ENCODE assay signal across 14 cellular contexts in genomic region chr10:86524225-86524982, GRCh38. TPM values are rescaled to one million over a fixed set of nuclear protein-coding genes. Genes with fewer than 3 reads are reported as not detected.
DNase-seq lines count a peak whose midpoint lies in the region; ATAC-seq and TF ChIP-seq lines count a peak whose summit lies in the region.
"Had no signal": no experiment of that assay in that cellular context is flagged by ENCODE, and none has a peak within 500 bp of the region (broad histone marks: within the 10 kb centered on the region; RNA-seq: fewer than 3 reads in every experiment).

No MANE protein-coding gene starts in this region.

- H3K27ac Mint-ChIP-seq in activated CD8-positive, alpha-beta T cell treated with anti-CD3 and anti-CD28 coated beads for 36 hours = peak overlapping the region; percentile 14
- no peak overlapping the region for H3K27ac Mint-ChIP-seq in activated CD8-positive, alpha-beta T cell treated with anti-CD3 and anti-CD28 coated beads, Interleukin-2, amount 10 ng/mL, durations not matched to agents 7 days and 5 days
- peak overlapping the region in 3 of 5 experiments; percentile 37 to 76 (median 61) for H3K27ac Mint-ChIP-seq in brain

- H3K36me3 ChIP-seq in gastrocnemius medialis (no peaks in the 10 kb centered on the region), HAP-1 (replicated peaks) (peaks cover 4% of the 10 kb centered on the region; the same call in 1 of the 2 replicates)
- H3K36me3 ChIP-seq: stomach had no signal

- peak overlapping the region in 3 of 4 donors; percentile 94 to 98 (median 95) for H3K27ac ChIP-seq in gastrocnemius medialis
- H3K27ac ChIP-seq: stomach had no signal

- in situ Hi-C loops in gastrocnemius medialis (cut with MboI; ENCODE audit: low sequenced_read_pairs in 4 of 4) = loop anchor here in 1 of 4 donors (10.0 kb wide), 1 partner anchor 150 kb away; no protein-coding TSS in a partner anchor
- in situ Hi-C loops in HAP-1 (cut with MboI; ENCODE audit: low sequenced_read_pairs) = no loop called here

- no peaks in the 10 kb centered on the region for H3K9me3 ChIP-seq in gastrocnemius medialis
- no peaks in the 10 kb centered on the region for H3K9me3 ChIP-seq in HAP-1
- H3K9me3 ChIP-seq: stomach had no signal

- intact Hi-C loops in activated CD8-positive, alpha-beta T cell treated with anti-CD3 and anti-CD28 coated beads for 36 hours (cut with micrococcal nuclease) = loop anchor here (5.0 kb wide), 1 partner anchor 122 kb away; no protein-coding TSS in a partner anchor
- intact Hi-C loops in gastrocnemius medialis (cut with DNase I; ENCODE audit: low total_unique reads) = loop anchor here (5.0 kb wide), 1 partner anchor 153 kb away; no protein-coding TSS in a partner anchor

- POLR2A ChIA-PET in activated CD8-positive, alpha-beta T cell treated with anti-CD3 and anti-CD28 coated beads for 36 hours (lab: Charles Lee) = interaction anchor here (0.8 kb wide), 1 partner anchor 10 kb away, joined by 4 read pairs; no protein-coding TSS in a partner anchor
- POLR2A ChIA-PET in activated CD8-positive, alpha-beta T cell treated with anti-CD3 and anti-CD28 coated beads, Interleukin-2, amount 10 ng/mL, durations not matched to agents 7 days and 5 days (lab: Charles Lee) = interaction anchor here (0.7 to 1.1 kb wide), 3 partner anchors 11 to 123 kb away, joined by 3 read pairs; no protein-coding TSS in a partner anchor

- H3K4me1 Mint-ChIP-seq in activated CD8-positive, alpha-beta T cell treated with anti-CD3 and anti-CD28 coated beads for 36 hours (ENCODE audit: low read depth) = peaks cover 34% of the 10 kb centered on the region
- H3K4me1 Mint-ChIP-seq in activated CD8-positive, alpha-beta T cell treated with anti-CD3 and anti-CD28 coated beads, Interleukin-2, amount 10 ng/mL, durations not matched to agents 7 days and 5 days (ENCODE audit: low read depth) = peaks cover 36% of the 10 kb centered on the region
- peaks cover 48% of the 10 kb centered on the region for H3K4me1 Mint-ChIP-seq in brain

- no peak for TF ChIP-seq POLR2A in gastrocnemius medialis (IDR thresholded peaks at IDR 0.05)

- DNase-seq in activated CD8-positive, alpha-beta T cell treated with anti-CD3 and anti-CD28 coated beads for 36 hours = no peak
- DNase-seq in activated CD8-positive, alpha-beta T cell treated with anti-CD3 and anti-CD28 coated beads, Interleukin-2, amount 10 ng/mL, durations not matched to agents 7 days and 5 days = no peak
- DNase-seq in NCI-H1105 treated with DMSO at 0.1 percent for 48 hours (lab: John Stamatoyannopoulos, UW) (peak; percentile 51), gastrocnemius medialis (no peak), mucosa of gallbladder (ENCODE audit: low spot score) (no peak), HAP-1 (ENCODE audit: low spot score in 2 of 2) (no peak)
- DNase-seq: EL, NCI-H1694 treated with DMSO at 0.1 percent for 48 hours, NCI-H526, stomach had no signal

- peaks cover 14% of the 10 kb centered on the region for H3K36me3 Mint-ChIP-seq in activated CD8-positive, alpha-beta T cell treated with anti-CD3 and anti-CD28 coated beads for 36 hours (ENCODE audit: low read depth)
- H3K36me3 Mint-ChIP-seq in activated CD8-positive, alpha-beta T cell treated with anti-CD3 and anti-CD28 coated beads, Interleukin-2, amount 10 ng/mL, durations not matched to agents 7 days and 5 days (ENCODE audit: low read depth) = peaks cover 6% of the 10 kb centered on the region
- H3K36me3 Mint-ChIP-seq in brain = peaks cover 3% of the 10 kb centered on the region

- no peak for ATAC-seq in activated CD8-positive, alpha-beta T cell treated with anti-CD3 and anti-CD28 coated beads for 36 hours
- ATAC-seq in activated CD8-positive, alpha-beta T cell treated with anti-CD3 and anti-CD28 coated beads, Interleukin-2, amount 10 ng/mL, durations not matched to agents 7 days and 5 days = no peak
- ATAC-seq in gastrocnemius medialis (no peak), GM21390 (IDR thresholded peaks at IDR 0.05; ENCODE audit: unreplicated experiment) (no peak)
- ATAC-seq: sciatic nerve had no signal

- H3K27me3 ChIP-seq in gastrocnemius medialis (no peaks in the 10 kb centered on the region), HAP-1 (ENCODE audit: low read depth) (no peaks in the 10 kb centered on the region)
- H3K27me3 ChIP-seq: stomach had no signal

- H3K4me3 Mint-ChIP-seq in activated CD8-positive, alpha-beta T cell treated with anti-CD3 and anti-CD28 coated beads for 36 hours = no peak overlapping the region
- no peak overlapping the region for H3K4me3 Mint-ChIP-seq in activated CD8-positive, alpha-beta T cell treated with anti-CD3 and anti-CD28 coated beads, Interleukin-2, amount 10 ng/mL, durations not matched to agents 7 days and 5 days
- peak overlapping the region; percentile 86 to 98 (median 90) for H3K4me3 Mint-ChIP-seq in brain
- H3K4me3 Mint-ChIP-seq: central memory CD8-positive, alpha-beta T cell had no signal

- CTCF ChIA-PET in activated CD8-positive, alpha-beta T cell treated with anti-CD3 and anti-CD28 coated beads for 36 hours (lab: Charles Lee) = interaction anchor here (1.0 to 2.8 kb wide), 4 partner anchors 9 to 62 kb away, joined by 3 to 9 read pairs (median 6); no protein-coding TSS in a partner anchor
- CTCF ChIA-PET in activated CD8-positive, alpha-beta T cell treated with anti-CD3 and anti-CD28 coated beads, Interleukin-2, amount 10 ng/mL, durations not matched to agents 7 days and 5 days (lab: Charles Lee) = interaction anchor here (2.1 kb wide), 1 partner anchor 124 kb away, joined by 7 read pairs; no protein-coding TSS in a partner anchor

- H3K4me3 ChIP-seq in gastrocnemius medialis = no peak overlapping the region
- H3K4me3 ChIP-seq in HAP-1 = no peak overlapping the region
- H3K4me3 ChIP-seq: stomach had no signal

- H3K27me3 Mint-ChIP-seq in activated CD8-positive, alpha-beta T cell treated with anti-CD3 and anti-CD28 coated beads for 36 hours = no peaks in the 10 kb centered on the region
- no peaks in the 10 kb centered on the region for H3K27me3 Mint-ChIP-seq in activated CD8-positive, alpha-beta T cell treated with anti-CD3 and anti-CD28 coated beads, Interleukin-2, amount 10 ng/mL, durations not matched to agents 7 days and 5 days (ENCODE audit: low read depth)
- peaks cover 14% of the 10 kb centered on the region for H3K27me3 Mint-ChIP-seq in brain
- H3K27me3 Mint-ChIP-seq: central memory CD8-positive, alpha-beta T cell had no signal

- no peaks in the 10 kb centered on the region for H3K9me3 Mint-ChIP-seq in activated CD8-positive, alpha-beta T cell treated with anti-CD3 and anti-CD28 coated beads for 36 hours
- no peaks in the 10 kb centered on the region for H3K9me3 Mint-ChIP-seq in activated CD8-positive, alpha-beta T cell treated with anti-CD3 and anti-CD28 coated beads, Interleukin-2, amount 10 ng/mL, durations not matched to agents 7 days and 5 days (ENCODE audit: insufficient read depth)
- peaks cover 0 to 2% (median 0%) of the 10 kb centered on the region in 5 experiments for H3K9me3 Mint-ChIP-seq in brain
- H3K9me3 Mint-ChIP-seq: central memory CD8-positive, alpha-beta T cell had no signal

- H3K4me1 ChIP-seq in gastrocnemius medialis = peaks cover 32 to 38% of the 10 kb centered on the region in 2 donors
- H3K4me1 ChIP-seq in HAP-1 = peaks cover 12% of the 10 kb centered on the region

- no peak for TF ChIP-seq CTCF in activated CD8-positive, alpha-beta T cell treated with anti-CD3 and anti-CD28 coated beads for 36 hours (IDR thresholded peaks at IDR 0.05)
- no peak for TF ChIP-seq CTCF in brain (conservative IDR thresholded peaks at IDR 0.05)
- TF ChIP-seq CTCF in gastrocnemius medialis (IDR thresholded peaks at IDR 0.05 in 4 of 5, conservative IDR thresholded peaks at IDR 0.05 in 1 of 5) = no peak

RNA-seq across cellular contexts. Expression of gene WAPL, which starts 2.8 kb away (rescaled TPM):
- 10 to 100 TPM; 40.9 to 42.0 TPM for total RNA-seq in activated CD8-positive, alpha-beta T cell treated with anti-CD3 and anti-CD28 coated beads for 36 hours
- total RNA-seq in activated CD8-positive, alpha-beta T cell treated with anti-CD3 and anti-CD28 coated beads, Interleukin-2, amount 10 ng/mL, durations not matched to agents 7 days and 5 days = 10 to 100 TPM; 49.6 to 50.7 TPM
- 10.5 TPM for polyA plus RNA-seq in brain (ENCODE audit: insufficient read depth, low read depth, low replicate concordance)
- 10 to 100 TPM; 36.9 to 43.4 (median 39.6) TPM for total RNA-seq in gastrocnemius medialis
- 28.6 TPM for total RNA-seq in mucosa of gallbladder

Comparison
In these comparisons a context has a peak if more than half of its experiments do, and no peak if none do; other contexts are left out.
1. H3K4me3 Mint-ChIP-seq: peak in brain (5 of 5); none in activated CD8-positive, alpha-beta T cell treated with anti-CD3 and anti-CD28 coated beads for 36 hours (single experiment) and activated CD8-positive, alpha-beta T cell treated with anti-CD3 and anti-CD28 coated beads, Interleukin-2, amount 10 ng/mL, durations not matched to agents 7 days and 5 days (single experiment).